In genomic region chr4:109134921-109135320, GRCh38 we compare ENCODE assay signal across 28 cellular contexts.
"Had no signal": no experiment of that assay in that cellular context is flagged by ENCODE, and none has a peak within 500 bp of the region (broad histone marks: within the 10 kb centered on the region; RNA-seq: fewer than 3 reads in every experiment).

No MANE protein-coding gene starts in this region.

- H3K9me3 Mint-ChIP-seq: nephron; neural progenitor cell; stimulated activated effector memory CD8-positive, alpha-beta T cell treated with anti-CD3 and anti-CD28 coated beads, Interleukin-12 subunit alpha, Interleukin-12 subunit beta, amount 100 ng/mL, for 72 hours; stimulated activated naive CD8-positive, alpha-beta T cell treated with anti-CD3 and anti-CD28 coated beads, Interleukin-15, Interleukin-2, amounts not matched to agents 100 ng/mL and 50 ng/mL, for 24 hours had no signal

- DNase-seq: natural killer cell; occipital lobe; ovary; posterior cingulate gyrus; psoas muscle; right cardiac atrium; right lobe of liver; sigmoid colon; small intestine; stimulated activated CD4-positive, alpha-beta T cell treated with anti-CD3 and anti-CD28 coated beads, Interleukin-15, amount 100 ng/mL, for 24 hours; stimulated activated CD4-positive, alpha-beta T cell treated with anti-CD3 and anti-CD28 coated beads, Interleukin-2, amount 100 ng/mL, for 24 hours; stimulated activated CD4-positive, alpha-beta T cell treated with anti-CD3 and anti-CD28 coated beads, Interleukin-2, amount 100 ng/mL, for 48 hours; stimulated activated CD4-positive, alpha-beta T cell treated with anti-CD3 and anti-CD28 coated beads, Interleukin-4, amount 100 ng/mL, for 24 hours; stimulated activated naive B cell treated with anti-CD40 and anti-IgM and Interleukin-4, amounts not matched to agents 10 μg/mL and 1 μg/mL and 100 μg/mL, for 72 hours; stimulated activated naive CD4-positive, alpha-beta T cell treated with Interleukin-2 at 50 U/mL for 16 hours; stomach; thyroid gland; trophoblast cell; upper lobe of right lung; uterus had no signal

- H3K4me3 Mint-ChIP-seq: natural killer cell; nephron; neural progenitor cell; stimulated activated effector memory CD8-positive, alpha-beta T cell treated with anti-CD3 and anti-CD28 coated beads, Interleukin-12 subunit alpha, Interleukin-12 subunit beta, amount 100 ng/mL, for 72 hours; stimulated activated naive B cell treated with anti-CD40 and anti-IgM and Interleukin-4, amounts not matched to agents 10 μg/mL and 1 μg/mL and 100 μg/mL, for 72 hours; stimulated activated naive CD8-positive, alpha-beta T cell treated with anti-CD3 and anti-CD28 coated beads, Interleukin-15, Interleukin-2, amounts not matched to agents 100 ng/mL and 50 ng/mL, for 24 hours had no signal

- H3K9me3 ChIP-seq: ovary, right lobe of liver, sigmoid colon, stomach, thoracic aorta, thyroid gland, tibial nerve, upper lobe of right lung, uterus had no signal

- H3K27ac ChIP-seq: neural progenitor cell, ovary, parathyroid adenoma, psoas muscle, right lobe of liver, sigmoid colon, stomach, thoracic aorta, thyroid gland, tibial nerve, upper lobe of right lung, uterus had no signal

- H3K4me3 ChIP-seq: neural progenitor cell, ovary, psoas muscle, right lobe of liver, sigmoid colon, stomach, thoracic aorta, thyroid gland, tibial nerve, upper lobe of right lung, uterus had no signal

- H3K27me3 Mint-ChIP-seq: progenitor cell of endocrine pancreas; stimulated activated naive B cell treated with anti-CD40 and anti-IgM and Interleukin-4, amounts not matched to agents 10 μg/mL and 1 μg/mL and 100 μg/mL, for 72 hours had no signal

- H3K9ac ChIP-seq: neural progenitor cell, parathyroid adenoma had no signal

- H3K27ac Mint-ChIP-seq: natural killer cell; neural progenitor cell; progenitor cell of endocrine pancreas; stimulated activated effector memory CD8-positive, alpha-beta T cell treated with anti-CD3 and anti-CD28 coated beads, Interleukin-12 subunit alpha, Interleukin-12 subunit beta, amount 100 ng/mL, for 72 hours; stimulated activated naive B cell treated with anti-CD40 and anti-IgM and Interleukin-4, amounts not matched to agents 10 μg/mL and 1 μg/mL and 100 μg/mL, for 72 hours; stimulated activated naive CD8-positive, alpha-beta T cell treated with anti-CD3 and anti-CD28 coated beads, Interleukin-15, Interleukin-2, amounts not matched to agents 100 ng/mL and 50 ng/mL, for 24 hours had no signal

- H3K36me3 Mint-ChIP-seq: natural killer cell; neural progenitor cell; stimulated activated effector memory CD8-positive, alpha-beta T cell treated with anti-CD3 and anti-CD28 coated beads, Interleukin-12 subunit alpha, Interleukin-12 subunit beta, amount 100 ng/mL, for 72 hours; stimulated activated naive B cell treated with anti-CD40 and anti-IgM and Interleukin-4, amounts not matched to agents 10 μg/mL and 1 μg/mL and 100 μg/mL, for 72 hours had no signal

- H3K36me3 ChIP-seq: neural progenitor cell, ovary, right lobe of liver, sigmoid colon, stomach, thoracic aorta, thyroid gland, tibial nerve, upper lobe of right lung, uterus had no signal

- H3K4me1 Mint-ChIP-seq: natural killer cell; neural progenitor cell; stimulated activated effector memory CD8-positive, alpha-beta T cell treated with anti-CD3 and anti-CD28 coated beads, Interleukin-12 subunit alpha, Interleukin-12 subunit beta, amount 100 ng/mL, for 72 hours; stimulated activated naive B cell treated with anti-CD40 and anti-IgM and Interleukin-4, amounts not matched to agents 10 μg/mL and 1 μg/mL and 100 μg/mL, for 72 hours had no signal
